8 cellular contexts compared by ENCODE assay signal in the genomic region with DNA sequence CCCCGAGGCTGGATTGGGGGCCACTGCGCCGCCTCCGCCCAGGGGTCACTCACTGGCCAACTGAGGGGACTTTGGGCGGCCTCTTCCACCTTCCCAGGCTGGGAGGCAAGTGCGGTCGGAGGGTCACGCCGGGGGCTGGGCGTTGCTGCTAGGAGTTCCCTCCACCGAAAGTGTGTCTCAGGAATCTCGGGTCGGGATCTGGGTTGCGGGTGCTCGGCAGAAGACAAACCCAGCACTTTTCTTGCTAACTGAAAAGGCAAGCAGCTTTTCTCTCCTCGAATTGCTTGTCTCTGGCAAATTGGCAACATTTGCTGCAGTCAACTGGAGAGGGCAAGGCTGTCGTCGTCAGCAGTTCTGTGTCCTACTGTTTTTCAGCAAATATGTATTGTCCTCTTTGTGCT. TPM values are rescaled to one million over a fixed set of nuclear protein-coding genes. Genes with fewer than 3 reads are reported as not detected.
DNase-seq lines count a peak whose midpoint lies in the region; ATAC-seq and TF ChIP-seq lines count a peak whose summit lies in the region.

No MANE protein-coding gene starts in this region.

- H2AFZ ChIP-seq in fibroblast of lung (ENCODE audit: low read length) (peak overlapping the region; percentile 73), osteoblast (ENCODE audit: low read length) (peak overlapping the region; percentile 94)

- TF ChIP-seq CTCF in GM13977 (IDR thresholded peaks at IDR 0.05; ENCODE audit: extremely low read depth, insufficient read depth, missing control alignments) (no peak), fibroblast of lung (conservative IDR thresholded peaks at IDR 0.05 in 1 of 2, IDR thresholded peaks at IDR 0.05 in 1 of 2; ENCODE audit: low read depth in 1 of 2, low read length in 2 of 2) (no peak), osteoblast (IDR thresholded peaks at IDR 0.05; ENCODE audit: extremely low read depth, low read depth, low read length) (no peak)

- peaks cover 4% of the 10 kb centered on the region for H3K36me3 Mint-ChIP-seq in T-helper 17 cell (ENCODE audit: low read depth)

- H3K9me3 ChIP-seq in T-helper 17 cell (ENCODE audit: control insufficient read depth, low read length, poor library complexity, severe bottlenecking) (no peaks in the 10 kb centered on the region), fibroblast of lung (ENCODE audit: control insufficient read depth, insufficient read depth, low read depth, low read length) (no peaks in the 10 kb centered on the region), osteoblast (ENCODE audit: low read depth, low read length) (no peaks in the 10 kb centered on the region)

- peak overlapping the region; percentile 78 for H3K27ac Mint-ChIP-seq in T-helper 17 cell

- H3K4me3 ChIP-seq in fibroblast of lung (replicated peaks in 1 of 4; ENCODE audit: control extremely low read depth in 1 of 4, insufficient read depth in 1 of 4, low read depth in 3 of 4, low read length in 4 of 4), result peak overlapping the region; percentile 36 to 89 (median 69)
- peak overlapping the region; percentile 83 for H3K4me3 ChIP-seq in osteoblast (ENCODE audit: insufficient read depth, low read length)

- ATAC-seq in T-helper 17 cell, result no peak
- ATAC-seq in HG03354 (IDR thresholded peaks at IDR 0.05; ENCODE audit: poor library complexity, severe bottlenecking, unreplicated experiment), result no peak

- H3K36me3 ChIP-seq in fibroblast of lung (ENCODE audit: control insufficient read depth, insufficient read depth, low read length) (no peaks in the 10 kb centered on the region), osteoblast (ENCODE audit: insufficient read depth, low read length) (no peaks in the 10 kb centered on the region)

- peaks cover 28% of the 10 kb centered on the region for H3K4me1 Mint-ChIP-seq in T-helper 17 cell

- no peak overlapping the region for H3K27ac ChIP-seq in fibroblast of lung (ENCODE audit: insufficient read depth, low read length)
- H3K27ac ChIP-seq in osteoblast (ENCODE audit: low read depth, low read length), result peak overlapping the region; percentile 37

- in situ Hi-C loops in GM13977 (cut with MboI; ENCODE audit: low pct_unique_long_range_greater_than_20kb, low sequenced_read_pairs, unreplicated experiment), result no loop called here

- H3K27me3 Mint-ChIP-seq in T-helper 17 cell, result no peaks in the 10 kb centered on the region

- H4K20me1 ChIP-seq in fibroblast of lung (ENCODE audit: control insufficient read depth, extremely low read depth, insufficient read depth, low read length) (no peaks in the 10 kb centered on the region), osteoblast (ENCODE audit: insufficient read depth, low read length) (no peaks in the 10 kb centered on the region)

- H3K4me1 ChIP-seq in fibroblast of lung (ENCODE audit: control insufficient read depth, extremely low read depth, insufficient read depth, low read length), result peaks cover 4% of the 10 kb centered on the region
- peaks cover 14% of the 10 kb centered on the region for H3K4me1 ChIP-seq in osteoblast (ENCODE audit: insufficient read depth, low read length)

- no peaks in the 10 kb centered on the region for H3K79me2 ChIP-seq in fibroblast of lung (ENCODE audit: control insufficient read depth, insufficient read depth, low read length)
- H3K79me2 ChIP-seq in osteoblast (ENCODE audit: insufficient read depth, low read length), result peaks cover 16% of the 10 kb centered on the region

- H3K4me3 Mint-ChIP-seq in T-helper 17 cell, result peak overlapping the region; percentile 95

- peak; percentile 18 for DNase-seq in 8988T
- peak; percentile 31 for DNase-seq in GM13977 (ENCODE audit: low spot score)
- no peak for DNase-seq in T-helper 17 cell
- DNase-seq in fibroblast of lung (ENCODE audit: low read depth in 2 of 2), result peak; percentile 44 to 53
- DNase-seq in osteoblast (ENCODE audit: insufficient read length, low spot score, missing footprints), result peak; percentile 92
- DNase-seq in NCI-H146 treated with DMSO at 0.1 percent for 48 hours (lab: John Stamatoyannopoulos, UW; ENCODE audit: unreplicated experiment), result no peak
- DNase-seq in T1000 (lab: John Stamatoyannopoulos, UW), result no peak

- no peaks in the 10 kb centered on the region for H3K27me3 ChIP-seq in fibroblast of lung (ENCODE audit: control insufficient read depth, insufficient read depth, low read length)
- no peaks in the 10 kb centered on the region for H3K27me3 ChIP-seq in osteoblast (ENCODE audit: insufficient read depth, low read length)

- peak overlapping the region; percentile 59 for H3K9ac ChIP-seq in fibroblast of lung (ENCODE audit: insufficient read depth, low read length)

- H3K4me2 ChIP-seq in fibroblast of lung (ENCODE audit: extremely low read depth, insufficient read depth, low read length) (peak overlapping the region; percentile 99), osteoblast (ENCODE audit: insufficient read depth, low read length) (peak overlapping the region; percentile 100)

RNA-seq across cellular contexts. Expression of a gene that starts 0.4 kb away (rescaled TPM):
- total RNA-seq in T-helper 17 cell, result 1 to 10 TPM; 2.2 to 2.4 TPM
- total RNA-seq in fibroblast of lung, result 9.8 and 12.2 TPM in 2 replicates
- polyA plus RNA-seq in fibroblast of lung, result 5.5 and 6.7 TPM in 2 replicates
- polyA plus RNA-seq in fibroblast of lung (2012), result 4.0 and 4.7 TPM in 2 replicates
- polyA minus RNA-seq in fibroblast of lung (ENCODE audit: low replicate concordance), result 5.6 and 6.0 TPM in 2 replicates
- 17.4 and 19.5 TPM in 2 replicates for total RNA-seq in osteoblast

Comparison
In these comparisons a context has a peak if more than half of its experiments do, and no peak if none do; other contexts are left out.
1. DNase-seq: peak in 8988T (single experiment), GM13977 (single experiment), fibroblast of lung (2 of 2) and osteoblast (single experiment); none in T-helper 17 cell (0 of 3), NCI-H146 treated with DMSO at 0.1 percent for 48 hours (single experiment) and T1000 (single experiment).